In the genomic region with DNA sequence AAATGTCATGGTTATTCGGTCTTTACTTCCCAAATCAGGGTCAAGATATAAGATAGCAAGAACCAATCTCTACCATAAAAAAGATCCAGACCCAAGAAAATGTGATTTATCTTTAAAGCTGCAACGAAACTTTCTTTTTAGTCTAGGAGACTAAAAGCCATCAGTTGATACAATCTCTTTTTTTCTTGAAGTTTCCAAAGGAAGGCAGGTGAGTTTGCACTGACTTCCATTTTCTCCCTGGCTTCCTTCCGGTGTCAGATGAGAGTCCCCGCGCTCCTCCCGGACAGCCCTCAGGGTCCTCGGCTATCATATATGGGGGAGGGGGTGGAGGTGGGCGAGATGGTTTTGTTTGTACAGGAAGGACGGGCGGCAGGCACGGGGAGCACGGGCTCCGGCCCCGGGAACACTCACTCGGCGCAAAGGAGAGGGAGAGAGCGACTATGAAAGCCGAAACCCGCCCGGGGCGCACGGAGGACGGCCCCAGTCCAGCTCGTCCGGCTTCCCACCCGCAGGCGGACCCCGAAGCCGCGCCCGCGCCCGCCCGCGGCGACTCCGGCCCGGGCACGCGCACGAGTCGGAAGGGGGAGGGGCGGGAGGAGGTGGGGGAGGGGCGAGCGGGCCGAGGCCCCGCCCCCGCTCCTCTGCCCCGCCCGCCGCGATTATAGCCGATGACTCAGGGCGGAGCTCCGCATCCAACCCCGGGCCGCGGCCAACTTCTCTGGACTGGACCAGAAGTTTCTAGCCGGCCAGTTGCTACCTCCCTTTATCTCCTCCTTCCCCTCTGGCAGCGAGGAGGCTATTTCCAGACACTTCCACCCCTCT, we compare ENCODE assay signal across 8 cellular contexts. TPM values are rescaled to one million over a fixed set of nuclear protein-coding genes. Genes with fewer than 3 reads are reported as not detected.
DNase-seq lines count a peak whose midpoint lies in the region; ATAC-seq and TF ChIP-seq lines count a peak whose summit lies in the region.

TSS of gene BAG3 (plus strand) at position 689 of the 822 bp plus-strand sequence. CDS start 296 bp downstream, outside the sequence.

- H3F3A ChIP-seq in OCI-LY1 (ENCODE audit: insufficient read depth, low read length) = 0 out of 2 replicates have a peak, but pooled peaks cover 4% of the 10 kb centered on the region

- no peaks in the 10 kb centered on the region for H4K20me1 ChIP-seq in OCI-LY1 (ENCODE audit: insufficient read depth, low read length)

- no peaks in the 10 kb centered on the region for H3K36me3 Mint-ChIP-seq in endothelial cell (ENCODE audit: low read depth, unreplicated experiment)
- no peaks in the 10 kb centered on the region for H3K36me3 Mint-ChIP-seq in mesothelial cell of epicardium

- H3K27me3 Mint-ChIP-seq in endothelial cell (ENCODE audit: unreplicated experiment) (peaks cover 2% of the 10 kb centered on the region), mesothelial cell of epicardium (ENCODE audit: low read depth) (no peaks in the 10 kb centered on the region)

- H3K4me3 Mint-ChIP-seq in endothelial cell (ENCODE audit: unreplicated experiment) (peak within 1 kb of the TSS; percentile 94), mesothelial cell of epicardium (peak within 1 kb of the TSS; percentile 97)

- H3K4me3 ChIP-seq in BE2C (ENCODE audit: low read depth, low read length) (peak within 1 kb of the TSS; percentile 78), OCI-LY1 (ENCODE audit: low read depth, low read length, poor library complexity, severe bottlenecking) (peak within 1 kb of the TSS; percentile 83)

- H2AFZ ChIP-seq in OCI-LY1 (ENCODE audit: low read length) = peak within 1 kb of the TSS; percentile 83; the same call in 1 of the 2 replicates

- no peaks in the 10 kb centered on the region for H3K79me2 ChIP-seq in OCI-LY1 (ENCODE audit: insufficient read depth, low read length)

- TF ChIP-seq CTCF in BE2C (IDR thresholded peaks at IDR 0.05; ENCODE audit: low read depth, low read length) = no peak
- no peak for TF ChIP-seq CTCF in OCI-LY1 (IDR thresholded peaks at IDR 0.05; ENCODE audit: low read length)
- TF ChIP-seq CTCF in endothelial cell (IDR thresholded peaks at IDR 0.05; ENCODE audit: unreplicated experiment) = no peak
- TF ChIP-seq CTCF in mesothelial cell of epicardium (IDR thresholded peaks at IDR 0.05; ENCODE audit: unreplicated experiment) = no peak

- DNase-seq in BE2C (peak; percentile 88), endothelial cell (ENCODE audit: low spot score) (peak; percentile 89), mesothelial cell of epicardium (ENCODE audit: low spot score in 2 of 2, unreplicated experiment in 2 of 2) (peak; percentile 80)
- peak; percentile 93 for DNase-seq in activated CD8-positive, alpha-beta memory T cell treated with anti-CD3 and anti-CD28 coated beads, Interleukin-2, amount 50 U/mL, for 48 hours
- DNase-seq in stimulated activated CD8-positive, alpha-beta memory T cell treated with anti-CD3 and anti-CD28 coated beads, Interleukin-15, amount 100 ng/mL, for 4 hours (ENCODE audit: low read depth in 2 of 2) = peak; percentile 57 to 70

- ATAC-seq in GM19043 (IDR thresholded peaks at IDR 0.05; ENCODE audit: low read depth, unreplicated experiment) (peak; percentile 72), HG03378 (IDR thresholded peaks at IDR 0.05; ENCODE audit: unreplicated experiment) (peak; percentile 55)

- H3K27ac Mint-ChIP-seq in endothelial cell (ENCODE audit: unreplicated experiment) (peak within 1 kb of the TSS; percentile 90), mesothelial cell of epicardium (peak within 1 kb of the TSS; percentile 99)

- H3K27me3 ChIP-seq in BE2C (no peaks in the 10 kb centered on the region), OCI-LY1 (ENCODE audit: insufficient read depth, low read length) (no peaks in the 10 kb centered on the region)

- H3K36me3 ChIP-seq in BE2C = no peaks in the 10 kb centered on the region; the same call in 1 of the 2 replicates
- H3K36me3 ChIP-seq in OCI-LY1 (ENCODE audit: insufficient read depth, low read length) = no peaks in the 10 kb centered on the region

- peak within 1 kb of the TSS; percentile 98 for H3K4me2 ChIP-seq in OCI-LY1 (ENCODE audit: low read length)

- H3K4me1 ChIP-seq in BE2C (peaks cover 15% of the 10 kb centered on the region), OCI-LY1 (ENCODE audit: insufficient read depth, low read length, severe bottlenecking) (peaks cover 17% of the 10 kb centered on the region)

- H3K9me3 Mint-ChIP-seq in endothelial cell (ENCODE audit: unreplicated experiment) (no peaks in the 10 kb centered on the region), mesothelial cell of epicardium (no peaks in the 10 kb centered on the region)

- H3K9me2 ChIP-seq in OCI-LY1 (ENCODE audit: low read depth, low read length) = no peaks in the 10 kb centered on the region

- H3K27ac ChIP-seq in OCI-LY1 (ENCODE audit: low read depth, low read length, poor library complexity, severe bottlenecking) = no peak within 1 kb of the TSS

- H3K4me1 Mint-ChIP-seq in endothelial cell (ENCODE audit: unreplicated experiment) (peaks cover 31% of the 10 kb centered on the region), mesothelial cell of epicardium (peaks cover 41% of the 10 kb centered on the region)

- H3K9me3 ChIP-seq in BE2C (no peaks in the 10 kb centered on the region), OCI-LY1 (ENCODE audit: low read length) (no peaks in the 10 kb centered on the region)

- peak within 1 kb of the TSS; percentile 78 for H3K9ac ChIP-seq in OCI-LY1 (ENCODE audit: low read length)

RNA-seq across cellular contexts. Expression of gene BAG3, which starts in this region (rescaled TPM):
- polyA plus RNA-seq in BE2C (2012; ENCODE audit: insufficient read depth, insufficient read length, low read depth) = 51.7 TPM
- total RNA-seq in endothelial cell (ENCODE audit: unreplicated experiment) = 24.6 TPM
- 22.2 to 23.3 TPM (median 23.0 TPM) in 3 replicates for total RNA-seq in mesothelial cell of epicardium
